Comparison of ENCODE assay signal across 8 cellular contexts in the genomic region with DNA sequence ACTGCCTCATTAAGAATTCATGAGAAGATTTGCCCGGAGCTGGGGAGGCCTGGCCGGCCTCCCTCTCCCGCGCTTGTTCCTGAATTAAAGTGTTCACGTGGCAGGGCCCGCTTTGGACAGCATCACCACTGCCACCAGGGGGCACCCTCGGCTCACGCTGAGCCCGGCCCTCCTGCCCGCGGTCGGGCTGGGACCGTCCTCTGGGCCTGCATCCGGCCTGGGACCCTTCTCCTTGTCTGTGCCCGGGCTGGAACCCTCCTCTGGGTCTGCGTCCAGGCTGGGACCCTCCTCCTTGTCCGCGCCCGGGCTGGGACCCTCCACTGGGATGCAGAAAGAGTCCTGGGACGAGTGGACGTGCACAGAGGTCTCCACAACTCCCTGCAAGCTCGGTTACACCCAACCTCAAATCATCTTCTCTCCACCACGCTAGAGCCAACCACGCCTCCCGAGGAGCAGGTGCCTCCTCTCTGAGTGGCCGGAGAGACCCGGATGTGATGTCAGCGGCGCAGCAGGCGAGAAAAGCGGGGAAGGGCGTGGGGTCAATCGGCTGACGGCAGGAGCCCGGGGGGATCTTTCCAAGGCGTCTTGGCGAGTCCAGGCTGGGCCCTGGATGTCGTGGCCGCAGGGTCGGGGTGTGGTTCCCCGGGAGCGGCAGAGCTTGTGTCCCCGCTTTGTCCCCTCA. TPM values are rescaled to one million over a fixed set of nuclear protein-coding genes. Genes with fewer than 3 reads are reported as not detected.
A peak's percentile ranks its signal among the peaks of the same experiment; 100 is the strongest.
DNase-seq lines count a peak whose midpoint lies in the region; ATAC-seq and TF ChIP-seq lines count a peak whose summit lies in the region.

No MANE protein-coding gene starts in this region.

- H3K27ac Mint-ChIP-seq in central memory CD8-positive, alpha-beta T cell (ENCODE audit: low read depth), result no peak overlapping the region

- no peaks in the 10 kb centered on the region for H3K27me3 Mint-ChIP-seq in central memory CD8-positive, alpha-beta T cell

- H3K4me1 ChIP-seq in lung (ENCODE audit: control insufficient read depth in 2 of 2, insufficient read depth in 2 of 2, low read length in 2 of 2), result no peaks in the 10 kb centered on the region

- no peak overlapping the region for H3K4me3 ChIP-seq in lung

- H3K9me3 ChIP-seq in lung (ENCODE audit: control insufficient read depth in 2 of 2, insufficient read depth in 1 of 2, low read length in 1 of 2), result peaks cover 0 to 2% of the 10 kb centered on the region in 2 donors

- H3K4me3 Mint-ChIP-seq in central memory CD8-positive, alpha-beta T cell, result no peak overlapping the region

- no peaks in the 10 kb centered on the region for H3K36me3 ChIP-seq in lung (ENCODE audit: control insufficient read depth in 2 of 2, insufficient read depth in 2 of 2, low read length in 2 of 2)

- no peaks in the 10 kb centered on the region for H3K27me3 ChIP-seq in lung (ENCODE audit: control insufficient read depth, insufficient read depth)

- peak; percentile 49 for ATAC-seq in central memory CD8-positive, alpha-beta T cell (replicated peaks; ENCODE audit: extremely low read depth, poor library complexity, severe bottlenecking)
- ATAC-seq in lung (ENCODE audit: insufficient read depth, low FRiP score) (peak; percentile 63), GM19397 (IDR thresholded peaks at IDR 0.05; ENCODE audit: unreplicated experiment) (no peak)

- H3K9me3 Mint-ChIP-seq in central memory CD8-positive, alpha-beta T cell, result no peaks in the 10 kb centered on the region

- H3K27ac ChIP-seq in lung (ENCODE audit: low read depth in 1 of 2, low read length in 1 of 2), result no peak overlapping the region

- H3K4me1 Mint-ChIP-seq in central memory CD8-positive, alpha-beta T cell, result no peaks in the 10 kb centered on the region

- DNase-seq in NCI-H1436 (lab: John Stamatoyannopoulos, UW) (peak; percentile 55), NCI-H1436 treated with DMSO at 0.1 percent for 48 hours (lab: John Stamatoyannopoulos, UW) (no peak), NAMALWA (ENCODE audit: low spot score) (peak; percentile 63), lung (ENCODE audit: low spot score) (peak; percentile 74)
- DNase-seq in activated CD4-positive, CD25-positive, alpha-beta regulatory T cell treated with anti-CD3 and anti-CD28 coated beads, Interleukin-2, amount 50 U/mL, for 72 hours, result peak; percentile 65
- peak in 1 of 2 donors; percentile 28 for DNase-seq in central memory CD8-positive, alpha-beta T cell (ENCODE audit: low spot score in 2 of 2)
- peak; percentile 25 to 28 for DNase-seq in stimulated activated CD8-positive, alpha-beta memory T cell treated with anti-CD3 and anti-CD28 coated beads, Interleukin-2, amount 100 ng/mL, for 1 hour (ENCODE audit: low read depth in 2 of 2)

- peak; percentile 76 for TF ChIP-seq CTCF in lung (IDR thresholded peaks at IDR 0.05; ENCODE audit: control extremely low read depth, extremely low read depth)

- 56 to 58% methylated on average over 42 to 43 of the region's 43 CpGs for WGBS in lung, 2 donors

- H3K36me3 Mint-ChIP-seq in central memory CD8-positive, alpha-beta T cell (ENCODE audit: insufficient read depth), result peaks cover 3% of the 10 kb centered on the region

RNA-seq across cellular contexts. Expression of a gene that starts 50.9 kb away (rescaled TPM):
- 1 to 10 TPM; 2.4 to 2.6 TPM for total RNA-seq in lung
- polyA plus RNA-seq in lung, result 1 to 10 TPM in 1 of 2 donors, under 1 TPM in 1; 0.30 to 1.0 TPM
